In the genomic region with DNA sequence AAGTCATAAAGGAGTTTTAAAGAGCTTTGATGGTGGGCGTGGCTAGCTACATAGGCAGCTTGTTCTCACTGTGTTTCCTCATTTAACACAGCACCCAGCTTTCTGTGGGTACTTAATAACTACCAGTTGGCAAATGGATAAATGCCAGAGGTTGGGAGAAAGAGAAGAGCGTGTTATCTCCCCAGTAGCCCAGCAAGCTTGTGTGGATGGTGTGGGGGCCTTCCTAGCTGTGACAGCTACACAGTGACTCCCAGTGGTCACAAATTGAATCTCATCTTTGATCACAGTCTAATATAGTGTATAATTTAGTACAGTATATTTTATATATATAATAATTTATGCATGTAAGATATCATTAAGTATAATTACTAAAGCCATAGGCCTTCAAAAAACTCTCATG, we compare ENCODE assay signal across 9 cellular contexts.
A peak's percentile ranks its signal among the peaks of the same experiment; 100 is the strongest.
DNase-seq lines count a peak whose midpoint lies in the region; ATAC-seq and TF ChIP-seq lines count a peak whose summit lies in the region.
"Had no signal": no experiment of that assay in that cellular context is flagged by ENCODE, and none has a peak within 500 bp of the region (broad histone marks: within the 10 kb centered on the region; RNA-seq: fewer than 3 reads in every experiment).

No MANE protein-coding gene starts in this region.

- TF ChIP-seq CTCF in DOHH2 (IDR thresholded peaks at IDR 0.05; ENCODE audit: low read depth, low read length, poor library complexity, severe bottlenecking) (peak; percentile 34), coronary artery (IDR thresholded peaks at IDR 0.05) (peak; percentile 55), lower leg skin (IDR thresholded peaks at IDR 0.05) (no peak)

- no peaks in the 10 kb centered on the region for H3K79me2 ChIP-seq in DOHH2 (ENCODE audit: control insufficient read depth, low read length)

- intact Hi-C loops in lower leg skin (cut with DNase I; ENCODE audit: low total_unique reads): no loop called here

- H3K4me2 ChIP-seq in DOHH2 (ENCODE audit: low read length): no peak overlapping the region

- H3K27me3 ChIP-seq in DOHH2 (ENCODE audit: control insufficient read depth, low read length): no peaks in the 10 kb centered on the region

- no peaks in the 10 kb centered on the region for H3F3A ChIP-seq in DOHH2 (ENCODE audit: control insufficient read depth, insufficient read depth)

- no peaks in the 10 kb centered on the region for H3K9me3 ChIP-seq in DOHH2 (ENCODE audit: control insufficient read depth, insufficient read depth, low read length)

- H3K9me2 ChIP-seq in DOHH2 (replicated peaks; ENCODE audit: control insufficient read depth, low read length): no peaks in the 10 kb centered on the region

- TF ChIP-seq POLR2A in lower leg skin (IDR thresholded peaks at IDR 0.05): no peak

- H3K36me3 ChIP-seq in DOHH2 (ENCODE audit: control insufficient read depth, low read length): no peaks in the 10 kb centered on the region

- H3K27ac ChIP-seq in DOHH2 (ENCODE audit: low read depth, low read length) (no peak overlapping the region), coronary artery (no peak overlapping the region)

- DNase-seq in NCI-H524 (lab: John Stamatoyannopoulos, UW): peak; percentile 76 to 92
- DNase-seq in coronary artery (ENCODE audit: low spot score): no peak
- DNase-seq in myocyte (ENCODE audit: low read depth): peak; percentile 94
- no peak for DNase-seq in COLO668 (lab: John Stamatoyannopoulos, UW; ENCODE audit: unreplicated experiment)
- no peak for DNase-seq in lower leg skin (ENCODE audit: low spot score in 2 of 2)
- no peak for DNase-seq in NCI-H510A treated with DMSO at 0.1 percent for 48 hours (lab: John Stamatoyannopoulos, UW)

- peak; percentile 78 for ATAC-seq in HG02852 (IDR thresholded peaks at IDR 0.05; ENCODE audit: unreplicated experiment)
- ATAC-seq: K562 had no signal

- H4K20me1 ChIP-seq in DOHH2 (ENCODE audit: control insufficient read depth, insufficient read depth, low read depth, low read length): no peaks in the 10 kb centered on the region

- no peaks in the 10 kb centered on the region for H3K4me1 ChIP-seq in DOHH2 (ENCODE audit: control insufficient read depth, low read length)

- 10 to 17% methylated on average over 2 of the region's 2 CpGs for WGBS in lower leg skin, 2 donors

- H3K4me3 ChIP-seq in DOHH2 (ENCODE audit: low read length) (no peak overlapping the region), coronary artery (no peak overlapping the region), lower leg skin (ENCODE audit: low read depth, poor library complexity, severe bottlenecking) (no peak overlapping the region)
- H3K4me3 ChIP-seq: K562 had no signal

Comparison
In these comparisons a context has a peak if more than half of its experiments do, and no peak if none do; other contexts are left out.
1. CTCF ChIP-seq: peak in DOHH2 (single experiment) and coronary artery (single experiment); none in lower leg skin (0 of 3).
2. DNase-seq: peak in NCI-H524 (2 of 2) and myocyte (single experiment); none in coronary artery (single experiment), COLO668 (single experiment), lower leg skin (0 of 2) and NCI-H510A treated with DMSO at 0.1 percent for 48 hours (single experiment).